ENCODE assay signal across 8 cellular contexts in the genomic region with DNA sequence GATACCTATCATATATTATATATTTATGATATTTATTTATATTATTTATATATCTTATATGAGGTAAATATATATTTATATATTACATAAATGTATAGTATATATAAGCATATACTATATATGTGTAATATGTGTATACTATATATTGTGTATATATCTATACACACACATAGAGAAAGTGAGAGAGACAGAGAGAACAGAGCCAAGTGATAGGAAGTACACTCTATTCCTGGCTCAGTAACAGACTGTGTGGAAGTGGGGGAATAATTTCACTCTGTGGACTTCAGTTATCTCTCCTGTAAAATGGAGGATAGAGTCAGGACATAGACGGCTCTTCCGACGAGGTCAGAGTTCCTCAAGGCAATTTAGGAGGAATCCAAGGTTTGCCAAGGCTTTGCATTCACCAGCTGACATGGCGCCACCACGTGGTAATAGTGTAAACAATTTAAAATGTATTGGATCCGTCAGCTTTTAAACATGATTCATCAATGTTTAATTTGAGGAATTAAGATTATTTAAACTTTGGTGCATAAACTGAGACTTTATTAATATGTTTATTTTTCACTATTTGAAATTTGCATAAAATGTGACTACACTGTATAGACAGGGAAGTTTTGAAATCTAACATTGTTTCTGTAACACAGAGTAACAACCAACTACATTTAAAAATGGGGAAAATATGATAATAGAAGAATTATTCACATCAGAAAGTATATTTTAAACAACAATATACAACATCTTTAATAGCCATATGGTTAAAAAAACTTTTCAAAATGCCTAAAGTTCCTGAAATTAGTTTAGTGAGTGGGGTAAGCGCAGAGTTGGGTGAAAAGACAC.
DNase-seq lines count a peak whose midpoint lies in the region; ATAC-seq and TF ChIP-seq lines count a peak whose summit lies in the region.

No MANE protein-coding gene starts in this region.

- TF ChIP-seq CTCF in AG04450 (IDR thresholded peaks at IDR 0.05; ENCODE audit: low read depth, low read length): peak; percentile 40
- peak; percentile 67 for TF ChIP-seq CTCF in GM12873 (IDR thresholded peaks at IDR 0.05; ENCODE audit: insufficient read depth, low read depth, low read length, missing control alignments)

- POLR2A ChIA-PET in AG04450 (lab: Yijun Ruan, JAX): no interaction called here

- DNase-seq in AG04450 (ENCODE audit: low read depth, low spot score) (peak; percentile 29), NCI-H774 (lab: John Stamatoyannopoulos, UW) (peak; percentile 26), globus pallidus (ENCODE audit: low spot score) (peak; percentile 66), putamen (ENCODE audit: low spot score) (peak; percentile 54), cerebellum (ENCODE audit: low spot score) (no peak)
- DNase-seq in activated CD8-positive, alpha-beta memory T cell treated with anti-CD3 and anti-CD28 coated beads, Interleukin-2, amount 50 U/mL, for 4 hours: peak; percentile 43

- peak; percentile 54 for ATAC-seq in HG02938 (IDR thresholded peaks at IDR 0.05; ENCODE audit: unreplicated experiment)

- H3K4me3 ChIP-seq in AG04450 (ENCODE audit: low read depth, low read length): no peak overlapping the region

- no peak overlapping the region for H3K27ac ChIP-seq in AG04450 (ENCODE audit: low read depth, low read length)

- H3K9me3 ChIP-seq in AG04450 (ENCODE audit: control insufficient read depth, insufficient read depth, low read length): no peaks in the 10 kb centered on the region

- CTCF ChIA-PET in AG04450 (lab: Charles Lee): interaction anchor here (1.0 kb wide), 1 partner anchor 339 kb away, joined by 4 read pairs; no protein-coding TSS in a partner anchor

- no peaks in the 10 kb centered on the region for H3K27me3 ChIP-seq in AG04450 (ENCODE audit: control insufficient read depth, insufficient read depth, low read length)
